Comparison of ENCODE assay signal across 17 cellular contexts in the genomic region with DNA sequence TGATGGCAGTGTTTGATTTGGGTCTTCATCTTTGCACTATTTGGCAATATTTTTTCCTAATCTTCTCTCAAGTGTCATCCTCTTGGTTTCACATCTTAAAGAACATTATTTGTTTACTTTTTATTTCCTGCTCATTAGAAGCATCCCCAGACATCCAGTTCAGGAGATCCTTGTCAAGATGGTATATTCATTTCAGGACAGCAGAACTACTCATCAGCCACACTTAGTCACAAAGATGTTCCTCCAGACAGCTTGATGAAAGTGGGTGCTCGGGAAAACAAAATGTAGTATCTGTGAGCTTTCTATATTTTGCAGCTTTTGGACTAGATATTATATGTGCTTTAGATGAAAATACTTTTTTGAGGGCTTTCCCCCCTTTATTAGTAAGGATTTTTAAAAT.
DNase-seq lines count a peak whose midpoint lies in the region; ATAC-seq lines count a peak whose summit lies in the region.
"Had no signal": no experiment of that assay in that cellular context is flagged by ENCODE, and none has a peak within 500 bp of the region (broad histone marks: within the 10 kb centered on the region; RNA-seq: fewer than 3 reads in every experiment).

No MANE protein-coding gene starts in this region.

- no peak for DNase-seq in activated CD4-positive, alpha-beta T cell treated with anti-CD3 and anti-CD28 coated beads for 36 hours
- DNase-seq in activated CD4-positive, alpha-beta T cell treated with anti-CD3 and anti-CD28 coated beads, Interleukin-2, amount 10 ng/mL, durations not matched to agents 7 days and 5 days, result no peak
- peak; percentile 11 for DNase-seq in ELR (ENCODE audit: low read depth)
- DNase-seq in naive thymus-derived CD8-positive, alpha-beta T cell, result no peak
- DNase-seq: 8988T, DND-41, H9, KG1, NCI-H1048, NCI-H1436 treated with DMSO at 0.1 percent for 48 hours, NCI-H2081, NCI-H510A had no signal

- peaks cover 7% of the 10 kb centered on the region for H3K36me3 Mint-ChIP-seq in activated CD4-positive, alpha-beta T cell treated with anti-CD3 and anti-CD28 coated beads for 36 hours (ENCODE audit: low read depth)
- peaks cover 28% of the 10 kb centered on the region for H3K36me3 Mint-ChIP-seq in activated CD4-positive, alpha-beta T cell treated with anti-CD3 and anti-CD28 coated beads, Interleukin-2, amount 10 ng/mL, durations not matched to agents 7 days and 5 days (ENCODE audit: low read depth)
- H3K36me3 Mint-ChIP-seq in activated T-helper 17 cell treated with anti-CD3 and anti-CD28 coated beads, Interleukin-2, amount 50 U/mL, for 72 hours (ENCODE audit: low read depth), result peaks cover 51% of the 10 kb centered on the region
- peaks cover 5 to 51% (median 13%) of the 10 kb centered on the region in 3 donors for H3K36me3 Mint-ChIP-seq in naive thymus-derived CD8-positive, alpha-beta T cell

- intact Hi-C loops in activated CD4-positive, alpha-beta T cell treated with anti-CD3 and anti-CD28 coated beads for 36 hours (cut with DNase I, micrococcal nuclease), result loop anchor here in 1 of 2 experiments (5.0 kb wide), 1 partner anchor 70 kb away; a partner anchor contains a TSS

- H3K9me3 Mint-ChIP-seq in activated CD4-positive, alpha-beta T cell treated with anti-CD3 and anti-CD28 coated beads for 36 hours (ENCODE audit: low read depth), result no peaks in the 10 kb centered on the region
- H3K9me3 Mint-ChIP-seq in activated CD4-positive, alpha-beta T cell treated with anti-CD3 and anti-CD28 coated beads, Interleukin-2, amount 10 ng/mL, durations not matched to agents 7 days and 5 days, result no peaks in the 10 kb centered on the region
- no peaks in the 10 kb centered on the region for H3K9me3 Mint-ChIP-seq in activated T-helper 17 cell treated with anti-CD3 and anti-CD28 coated beads, Interleukin-2, amount 50 U/mL, for 72 hours
- H3K9me3 Mint-ChIP-seq in naive thymus-derived CD8-positive, alpha-beta T cell, result no peaks in the 10 kb centered on the region
- H3K9me3 Mint-ChIP-seq: H9 had no signal

- CTCF ChIA-PET in activated CD4-positive, alpha-beta T cell treated with anti-CD3 and anti-CD28 coated beads for 36 hours (lab: Charles Lee), result no interaction called here
- CTCF ChIA-PET in activated CD4-positive, alpha-beta T cell treated with anti-CD3 and anti-CD28 coated beads, Interleukin-2, amount 10 ng/mL, durations not matched to agents 7 days and 5 days (lab: Charles Lee), result no interaction called here

- ATAC-seq in activated CD4-positive, alpha-beta T cell treated with anti-CD3 and anti-CD28 coated beads for 36 hours, result peak; percentile 97
- peak; percentile 91 for ATAC-seq in activated T-helper 17 cell treated with anti-CD3 and anti-CD28 coated beads, Interleukin-2, amount 50 U/mL, for 72 hours (replicated peaks)
- no peak for ATAC-seq in naive thymus-derived CD8-positive, alpha-beta T cell
- ATAC-seq in HG03354 (IDR thresholded peaks at IDR 0.05; ENCODE audit: poor library complexity, severe bottlenecking, unreplicated experiment), result no peak
- no peak for ATAC-seq in HG03521 (IDR thresholded peaks at IDR 0.05; ENCODE audit: unreplicated experiment)
- ATAC-seq in HG02610 (IDR thresholded peaks at IDR 0.05; ENCODE audit: unreplicated experiment), result no peak
- ATAC-seq: Panc1 had no signal

- H3K27ac Mint-ChIP-seq in activated CD4-positive, alpha-beta T cell treated with anti-CD3 and anti-CD28 coated beads for 36 hours, result no peak overlapping the region
- no peak overlapping the region for H3K27ac Mint-ChIP-seq in activated CD4-positive, alpha-beta T cell treated with anti-CD3 and anti-CD28 coated beads, Interleukin-2, amount 10 ng/mL, durations not matched to agents 7 days and 5 days
- H3K27ac Mint-ChIP-seq in activated T-helper 17 cell treated with anti-CD3 and anti-CD28 coated beads, Interleukin-2, amount 50 U/mL, for 72 hours, result no peak overlapping the region
- peak overlapping the region in 7 of 10 donors; percentile 3 to 47 (median 15) for H3K27ac Mint-ChIP-seq in naive thymus-derived CD8-positive, alpha-beta T cell
- H3K27ac Mint-ChIP-seq: H9 had no signal

- POLR2A ChIA-PET in activated CD4-positive, alpha-beta T cell treated with anti-CD3 and anti-CD28 coated beads for 36 hours (lab: Charles Lee), result no interaction called here
- POLR2A ChIA-PET in activated CD4-positive, alpha-beta T cell treated with anti-CD3 and anti-CD28 coated beads, Interleukin-2, amount 10 ng/mL, durations not matched to agents 7 days and 5 days (lab: Charles Lee), result no interaction called here
- POLR2A ChIA-PET in naive thymus-derived CD8-positive, alpha-beta T cell (lab: Charles Lee), result interaction anchor here (0.7 kb wide), 1 partner anchor 42 kb away, joined by 4 read pairs; no protein-coding TSS in a partner anchor

- H3K4me3 Mint-ChIP-seq in activated CD4-positive, alpha-beta T cell treated with anti-CD3 and anti-CD28 coated beads for 36 hours, result no peak overlapping the region
- H3K4me3 Mint-ChIP-seq in activated CD4-positive, alpha-beta T cell treated with anti-CD3 and anti-CD28 coated beads, Interleukin-2, amount 10 ng/mL, durations not matched to agents 7 days and 5 days, result no peak overlapping the region
- H3K4me3 Mint-ChIP-seq in activated T-helper 17 cell treated with anti-CD3 and anti-CD28 coated beads, Interleukin-2, amount 50 U/mL, for 72 hours, result no peak overlapping the region
- no peak overlapping the region for H3K4me3 Mint-ChIP-seq in naive thymus-derived CD8-positive, alpha-beta T cell
- H3K4me3 Mint-ChIP-seq: H9 had no signal

- H3K27me3 Mint-ChIP-seq in activated CD4-positive, alpha-beta T cell treated with anti-CD3 and anti-CD28 coated beads for 36 hours, result no peaks in the 10 kb centered on the region
- no peaks in the 10 kb centered on the region for H3K27me3 Mint-ChIP-seq in activated CD4-positive, alpha-beta T cell treated with anti-CD3 and anti-CD28 coated beads, Interleukin-2, amount 10 ng/mL, durations not matched to agents 7 days and 5 days
- no peaks in the 10 kb centered on the region for H3K27me3 Mint-ChIP-seq in activated T-helper 17 cell treated with anti-CD3 and anti-CD28 coated beads, Interleukin-2, amount 50 U/mL, for 72 hours
- peaks cover 0 to 4% (median 0%) of the 10 kb centered on the region in 5 donors for H3K27me3 Mint-ChIP-seq in naive thymus-derived CD8-positive, alpha-beta T cell

- H3K4me1 Mint-ChIP-seq in activated CD4-positive, alpha-beta T cell treated with anti-CD3 and anti-CD28 coated beads for 36 hours, result peaks cover 8% of the 10 kb centered on the region
- H3K4me1 Mint-ChIP-seq in activated CD4-positive, alpha-beta T cell treated with anti-CD3 and anti-CD28 coated beads, Interleukin-2, amount 10 ng/mL, durations not matched to agents 7 days and 5 days, result no peaks in the 10 kb centered on the region
- H3K4me1 Mint-ChIP-seq in activated T-helper 17 cell treated with anti-CD3 and anti-CD28 coated beads, Interleukin-2, amount 50 U/mL, for 72 hours, result peaks cover 5% of the 10 kb centered on the region
- peaks cover 0 to 6% (median 2%) of the 10 kb centered on the region in 4 donors for H3K4me1 Mint-ChIP-seq in naive thymus-derived CD8-positive, alpha-beta T cell
- H3K4me1 Mint-ChIP-seq: H9 had no signal

Comparison
In these comparisons a context has a peak if more than half of its experiments do, and no peak if none do; other contexts are left out.
1. ATAC-seq: peak in activated CD4-positive, alpha-beta T cell treated with anti-CD3 and anti-CD28 coated beads for 36 hours (single experiment) and activated T-helper 17 cell treated with anti-CD3 and anti-CD28 coated beads, Interleukin-2, amount 50 U/mL, for 72 hours (single experiment); none in naive thymus-derived CD8-positive, alpha-beta T cell (0 of 2), HG03354 (single experiment), HG03521 (single experiment) and HG02610 (single experiment).
2. H3K27ac Mint-ChIP-seq: peak in naive thymus-derived CD8-positive, alpha-beta T cell (7 of 10); none in activated CD4-positive, alpha-beta T cell treated with anti-CD3 and anti-CD28 coated beads for 36 hours (single experiment), activated CD4-positive, alpha-beta T cell treated with anti-CD3 and anti-CD28 coated beads, Interleukin-2, amount 10 ng/mL, durations not matched to agents 7 days and 5 days (single experiment) and activated T-helper 17 cell treated with anti-CD3 and anti-CD28 coated beads, Interleukin-2, amount 50 U/mL, for 72 hours (single experiment).